In genomic region chr2:61763605-61764034, GRCh38 we compare ENCODE assay signal across 8 cellular contexts.
DNase-seq lines count a peak whose midpoint lies in the region; ATAC-seq and TF ChIP-seq lines count a peak whose summit lies in the region.

No MANE protein-coding gene starts in this region.

- H3K4me3 ChIP-seq in neuron (ENCODE audit: low read length) = peak overlapping the region; percentile 72

- H3K27me3 Mint-ChIP-seq in activated naive CD8-positive, alpha-beta T cell = no peaks in the 10 kb centered on the region

- DNase-seq in AG09319 (ENCODE audit: extremely low read depth, low read depth) (peak; percentile 38), GM13977 (ENCODE audit: low spot score) (peak; percentile 17), NCI-H2227 treated with DMSO at 0.1 percent for 48 hours (lab: John Stamatoyannopoulos, UW) (peak; percentile 96), glomerular visceral epithelial cell (ENCODE audit: extremely low spot score) (peak; percentile 77)
- no peak for DNase-seq in stimulated activated CD4-positive, alpha-beta T cell treated with anti-CD3 and anti-CD28 coated beads, Interleukin-12 subunit alpha, Interleukin-12 subunit beta, amount 100 ng/mL, for 4 hours

- in situ Hi-C loops in GM13977 (cut with MboI; ENCODE audit: low pct_unique_long_range_greater_than_20kb, low sequenced_read_pairs, unreplicated experiment) = no loop called here

- peaks cover 5% of the 10 kb centered on the region for H3K36me3 Mint-ChIP-seq in activated naive CD8-positive, alpha-beta T cell

- TF ChIP-seq CTCF in AG09319 (IDR thresholded peaks at IDR 0.05; ENCODE audit: low read depth, low read length) (peak; percentile 38), GM13977 (IDR thresholded peaks at IDR 0.05; ENCODE audit: extremely low read depth, insufficient read depth, missing control alignments) (peak; percentile 31)

- H3K27ac Mint-ChIP-seq in activated naive CD8-positive, alpha-beta T cell = peak overlapping the region; percentile 97

- no peaks in the 10 kb centered on the region for H3K27me3 ChIP-seq in neuron (ENCODE audit: insufficient read depth, low read length)

- H3K9me3 Mint-ChIP-seq in activated naive CD8-positive, alpha-beta T cell (ENCODE audit: low read depth) = no peaks in the 10 kb centered on the region

- peak; percentile 29 for ATAC-seq in HG03045 (IDR thresholded peaks at IDR 0.05; ENCODE audit: unreplicated experiment)

- peaks cover 24% of the 10 kb centered on the region for H3K4me1 Mint-ChIP-seq in activated naive CD8-positive, alpha-beta T cell (ENCODE audit: low read depth)

- peak overlapping the region; percentile 7 for H2AFZ ChIP-seq in neuron (ENCODE audit: low read depth, low read length)

- no peaks in the 10 kb centered on the region for H3K36me3 ChIP-seq in neuron (ENCODE audit: insufficient read depth, low read length)

- H3K4me1 ChIP-seq in neuron (ENCODE audit: insufficient read depth, low read length) = peaks cover 7% of the 10 kb centered on the region

- H3K9me3 ChIP-seq in neuron (ENCODE audit: low read length) = no peaks in the 10 kb centered on the region

- H3K4me3 Mint-ChIP-seq in activated naive CD8-positive, alpha-beta T cell = peak overlapping the region; percentile 94
